In genomic region chr12:113531073-113531472, GRCh38 we compare ENCODE assay signal across 4 cellular contexts. TPM values are rescaled to one million over a fixed set of nuclear protein-coding genes. Genes with fewer than 3 reads are reported as not detected.
"Had no signal": no experiment of that assay in that cellular context is flagged by ENCODE, and none has a peak within 500 bp of the region (broad histone marks: within the 10 kb centered on the region; RNA-seq: fewer than 3 reads in every experiment).

No MANE protein-coding gene starts in this region.

RNA-seq across cellular contexts. Expression of gene LHX5, which starts 59.4 kb away (rescaled TPM):
- total RNA-seq: GM23248, GM23338, H4, HFFc6 had no signal
- polyA plus RNA-seq: GM23248 had no signal
